Comparison of ENCODE assay signal across 18 cellular contexts in genomic region chr11:57318178-57318577, GRCh38. TPM values are rescaled to one million over a fixed set of nuclear protein-coding genes. Genes with fewer than 3 reads are reported as not detected.
A peak's percentile ranks its signal among the peaks of the same experiment; 100 is the strongest.
DNase-seq lines count a peak whose midpoint lies in the region; ATAC-seq and TF ChIP-seq lines count a peak whose summit lies in the region.
"Had no signal": no experiment of that assay in that cellular context is flagged by ENCODE, and none has a peak within 500 bp of the region (broad histone marks: within the 10 kb centered on the region; RNA-seq: fewer than 3 reads in every experiment).

No MANE protein-coding gene starts in this region.

- no peak overlapping the region for H3K4me3 Mint-ChIP-seq in WTC11
- H3K4me3 Mint-ChIP-seq in effector memory CD8-positive, alpha-beta T cell: no peak overlapping the region
- H3K4me3 Mint-ChIP-seq: activated B cell treated with CpG ODN at 0.5 μM for 24 hours; activated naive CD8-positive, alpha-beta T cell; CD4-positive, alpha-beta T cell; immature natural killer cell; stimulated activated naive B cell treated with anti-CD40 and anti-IgM and Interleukin-4, amounts not matched to agents 10 μg/mL and 1 μg/mL and 100 μg/mL, for 72 hours had no signal

- H3K27me3 Mint-ChIP-seq in WTC11 (ENCODE audit: low read depth): no peaks in the 10 kb centered on the region
- no peaks in the 10 kb centered on the region for H3K27me3 Mint-ChIP-seq in effector memory CD8-positive, alpha-beta T cell
- H3K27me3 Mint-ChIP-seq: activated B cell treated with CpG ODN at 0.5 μM for 24 hours; activated naive CD8-positive, alpha-beta T cell; CD4-positive, alpha-beta T cell; stimulated activated naive B cell treated with anti-CD40 and anti-IgM and Interleukin-4, amounts not matched to agents 10 μg/mL and 1 μg/mL and 100 μg/mL, for 72 hours had no signal

- CTCF ChIA-PET in WTC11 (lab: Charles Lee): interaction anchor here (1.1 to 1.4 kb wide), 3 partner anchors 28 to 477 kb away, joined by 3 to 5 read pairs (median 3); partner anchors contain the start of gene RTN4RL2

- H3K36me3 ChIP-seq in mesendoderm (ENCODE audit: control insufficient read depth, insufficient read depth, low read length) (peaks cover 27% of the 10 kb centered on the region), tibial nerve (peaks cover 0 to 75% (median 0%) of the 10 kb centered on the region in 3 donors)

- H3K4me1 ChIP-seq in mesendoderm (ENCODE audit: control insufficient read depth, low read depth, low read length) (peaks cover 13% of the 10 kb centered on the region), tibial nerve (peaks cover 0 to 98% (median 37%) of the 10 kb centered on the region in 4 donors)

- H3K36me3 Mint-ChIP-seq in WTC11: peaks cover 20% of the 10 kb centered on the region
- peaks cover 4% of the 10 kb centered on the region for H3K36me3 Mint-ChIP-seq in effector memory CD8-positive, alpha-beta T cell (ENCODE audit: insufficient read depth)

- TF ChIP-seq CTCF in WTC11 (IDR thresholded peaks at IDR 0.05) (no peak), tibial nerve (IDR thresholded peaks at IDR 0.05) (no peak), GM13976 (IDR thresholded peaks at IDR 0.05; ENCODE audit: borderline replicate concordance, control extremely low read depth, extremely low read depth, insufficient read depth, missing control alignments) (no peak)

- no peaks in the 10 kb centered on the region for H3K9me3 ChIP-seq in tibial nerve
- H3K9me3 ChIP-seq: HAP-1 had no signal

- WGBS in mesendoderm (ENCODE audit: extremely low coverage, insufficient coverage, low lambda C conversion rate): no CpG with 5 or more reads among the region's 2 CpGs
- 31 to 52% methylated on average over 2 of the region's 2 CpGs for WGBS in tibial nerve, 2 donors

- peaks cover 31% of the 10 kb centered on the region for H3K79me2 ChIP-seq in mesendoderm (ENCODE audit: control insufficient read depth, insufficient read depth, low read length)

- TF ChIP-seq POLR2A in tibial nerve (IDR thresholded peaks at IDR 0.05): no peak

- no peak overlapping the region for H3K18ac ChIP-seq in mesendoderm (ENCODE audit: low read length)

- peak overlapping the region; percentile 3 for H3K56ac ChIP-seq in mesendoderm (ENCODE audit: low read length)

- peaks cover 40% of the 10 kb centered on the region for H3K79me1 ChIP-seq in mesendoderm (ENCODE audit: low read length)

- no peak overlapping the region for H2BK120ac ChIP-seq in mesendoderm (ENCODE audit: low read depth, low read length)

- no peak overlapping the region for H3K4me2 ChIP-seq in mesendoderm (ENCODE audit: low read length)

- no peak for ATAC-seq in WTC11
- ATAC-seq in effector memory CD8-positive, alpha-beta T cell (replicated peaks): no peak
- ATAC-seq: stimulated activated naive B cell treated with anti-CD40 and anti-IgM and Interleukin-4, amounts not matched to agents 10 μg/mL and 1 μg/mL and 100 μg/mL, for 72 hours had no signal

- H3K4ac ChIP-seq in mesendoderm (ENCODE audit: low read depth, low read length): no peak overlapping the region

- no peak overlapping the region for H2AK5ac ChIP-seq in mesendoderm (ENCODE audit: low read length)

- no peak overlapping the region for H3K9ac ChIP-seq in mesendoderm (ENCODE audit: low read length)

- POLR2A ChIA-PET in WTC11 (lab: Charles Lee): no interaction called here

- peak overlapping the region; percentile 67 for H3K27ac Mint-ChIP-seq in WTC11
- H3K27ac Mint-ChIP-seq in effector memory CD8-positive, alpha-beta T cell: no peak overlapping the region
- H3K27ac Mint-ChIP-seq: activated B cell treated with CpG ODN at 0.5 μM for 24 hours; activated naive CD8-positive, alpha-beta T cell; CD4-positive, alpha-beta T cell; immature natural killer cell; stimulated activated naive B cell treated with anti-CD40 and anti-IgM and Interleukin-4, amounts not matched to agents 10 μg/mL and 1 μg/mL and 100 μg/mL, for 72 hours had no signal

- H4K8ac ChIP-seq in mesendoderm (ENCODE audit: low read depth, low read length): no peak overlapping the region

- no peak overlapping the region for H4K5ac ChIP-seq in mesendoderm (ENCODE audit: low read length)

- H3K4me3 ChIP-seq in mesendoderm (ENCODE audit: low read length): no peak overlapping the region
- H3K4me3 ChIP-seq in tibial nerve: peak overlapping the region in 1 of 4 donors; percentile 2
- H3K4me3 ChIP-seq: HAP-1 had no signal

- TF ChIP-seq EP300 in tibial nerve (IDR thresholded peaks at IDR 0.05): no peak

- in situ Hi-C loops in GM13976 (cut with MboI; ENCODE audit: low sequenced_read_pairs, unreplicated experiment): no loop called here

- H3K27ac ChIP-seq in epithelial cell of prostate: peak overlapping the region; percentile 99
- no peak overlapping the region for H3K27ac ChIP-seq in mesendoderm (ENCODE audit: low read depth, low read length)
- H3K27ac ChIP-seq in tibial nerve: peak overlapping the region in 3 of 4 donors; percentile 17 to 53 (median 27)

- peaks cover 32% of the 10 kb centered on the region for H3K4me1 Mint-ChIP-seq in WTC11
- H3K4me1 Mint-ChIP-seq in effector memory CD8-positive, alpha-beta T cell (ENCODE audit: low read depth in 2 of 2): peaks cover 4 to 6% of the 10 kb centered on the region in 2 donors

- H3K9me3 Mint-ChIP-seq in WTC11: no peaks in the 10 kb centered on the region
- H3K9me3 Mint-ChIP-seq in effector memory CD8-positive, alpha-beta T cell: no peaks in the 10 kb centered on the region
- H3K9me3 Mint-ChIP-seq: activated B cell treated with CpG ODN at 0.5 μM for 24 hours; CD4-positive, alpha-beta T cell; immature natural killer cell; stimulated activated naive B cell treated with anti-CD40 and anti-IgM and Interleukin-4, amounts not matched to agents 10 μg/mL and 1 μg/mL and 100 μg/mL, for 72 hours had no signal

- no peak overlapping the region for H2BK5ac ChIP-seq in mesendoderm (ENCODE audit: low read length)

- DNase-seq in WTC11 (ENCODE audit: low spot score): no peak
- no peak for DNase-seq in epithelial cell of prostate (ENCODE audit: low read depth, low spot score)
- DNase-seq in mesendoderm: peak; percentile 21
- DNase-seq in tibial nerve (ENCODE audit: low spot score in 2 of 2): no peak
- DNase-seq in GM13976 (ENCODE audit: low spot score): no peak
- DNase-seq in NCI-H69 (lab: John Stamatoyannopoulos, UW): no peak
- no peak for DNase-seq in effector memory CD8-positive, alpha-beta T cell
- DNase-seq: activated B cell treated with CpG ODN at 0.5 μM for 24 hours; activated CD8-positive, alpha-beta memory T cell treated with anti-CD3 and anti-CD28 coated beads, Interleukin-2, amount 50 U/mL, for 48 hours; CD4-positive, alpha-beta T cell; foreskin melanocyte; immature natural killer cell; NCI-H2171 treated with DMSO at 0.1 percent for 48 hours; retina; stimulated activated naive B cell treated with anti-CD40 and anti-IgM and Interleukin-4, amounts not matched to agents 10 μg/mL and 1 μg/mL and 100 μg/mL, for 72 hours had no signal

- no peak overlapping the region for H2BK15ac ChIP-seq in mesendoderm (replicated peaks; ENCODE audit: low read depth)

- no peak overlapping the region for H3K23ac ChIP-seq in mesendoderm (ENCODE audit: low read length)

- H3K27me3 ChIP-seq in mesendoderm (ENCODE audit: insufficient read depth, low read length, poor library complexity) (no peaks in the 10 kb centered on the region), tibial nerve (no peaks in the 10 kb centered on the region)

TF ChIP-seq in WTC11, 78 proteins besides CTCF, POLR2A, EP300 and RAD21 (continues in another document):
- TF ChIP-seq STAT6 (CRISPR knock-in tag; conservative IDR thresholded peaks at IDR 0.05; ENCODE audit: low read depth) (no peak), IRF1 (CRISPR knock-in tag; IDR thresholded peaks at IDR 0.05) (no peak)

RNA-seq across cellular contexts. Expression of gene TNKS1BP1, which starts 6.6 kb away (rescaled TPM):
- total RNA-seq in WTC11 (2021) (109 to 127 TPM (median 125 TPM) in 3 replicates), tibial nerve (100 to 1,000 TPM; 147 to 238 (median 204) TPM)
- 114 TPM for polyA plus RNA-seq in mesendoderm (2013, experiment 1 of 2)
- 106 TPM for polyA plus RNA-seq in mesendoderm (2013, experiment 2 of 2)

RNA-seq across cellular contexts. Expression of gene SSRP1, which starts 17.5 kb away (rescaled TPM):
- total RNA-seq in WTC11 (2021): 218 to 228 TPM (median 223 TPM) in 3 replicates
- polyA plus RNA-seq in mesendoderm (2013, experiment 1 of 2): 242 TPM
- polyA plus RNA-seq in mesendoderm (2013, experiment 2 of 2): 242 TPM
- 10 to 100 TPM; 51.0 to 67.5 (median 56.5) TPM for total RNA-seq in tibial nerve

RNA-seq across cellular contexts. Expression of gene P2RX3, which starts 20.0 kb away (rescaled TPM):
- total RNA-seq in WTC11 (2021): 0.26 to 1.1 TPM (median 0.66 TPM) in 3 replicates
- 0.08 TPM for polyA plus RNA-seq in mesendoderm (2013, experiment 1 of 2)
- 0.10 TPM for polyA plus RNA-seq in mesendoderm (2013, experiment 2 of 2)
- under 1 TPM in 1 of 4 donors, not detected in 3; 0.22 TPM for total RNA-seq in tibial nerve
- total RNA-seq: activated B cell treated with CpG ODN at 0.5 μM for 24 hours; CD4-positive, alpha-beta T cell; HT1080 had no signal
- polyA plus RNA-seq: immature natural killer cell had no signal
